Comparison of ENCODE assay signal across 8 cellular contexts in the genomic region with DNA sequence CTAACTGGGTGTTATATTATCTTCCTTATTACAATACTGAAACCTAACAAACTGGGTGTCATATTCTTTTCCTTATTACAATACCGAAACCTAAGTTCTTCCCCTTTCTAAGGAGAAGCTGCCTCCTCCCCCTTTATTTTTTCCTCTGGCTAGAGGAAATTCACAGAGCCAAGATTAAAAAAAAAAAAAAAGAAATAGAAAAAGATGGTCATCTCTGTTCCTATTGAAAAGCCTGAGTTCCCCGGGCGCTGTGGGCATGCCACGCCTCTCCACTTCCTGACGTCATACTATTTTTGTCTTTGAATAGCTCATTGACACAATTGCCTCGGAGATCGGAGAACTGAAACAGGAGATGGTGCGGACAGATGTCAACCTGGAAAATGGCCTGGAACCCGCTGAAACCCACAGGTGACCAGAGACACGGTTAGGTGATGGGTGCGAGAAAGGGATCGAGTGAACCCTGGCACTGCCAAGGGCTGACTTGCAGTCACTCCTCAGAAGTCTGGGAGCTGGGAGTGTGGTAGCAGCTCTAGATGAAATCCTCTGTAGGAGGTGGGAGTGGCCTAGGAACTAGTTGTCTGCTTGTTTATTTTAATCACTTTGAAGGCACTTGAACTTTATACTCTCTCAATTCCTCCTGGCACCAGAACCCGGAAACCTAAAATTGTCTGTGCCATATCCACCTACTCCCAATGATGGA.
DNase-seq lines count a peak whose midpoint lies in the region; ATAC-seq and TF ChIP-seq lines count a peak whose summit lies in the region.

No MANE protein-coding gene starts in this region.

- peaks cover 38 to 57% (median 40%) of the 10 kb centered on the region in 3 donors for H3K4me1 Mint-ChIP-seq in naive B cell
- peaks cover 25% of the 10 kb centered on the region for H3K4me1 Mint-ChIP-seq in activated CD4-positive, alpha-beta memory T cell treated with anti-CD3 and anti-CD28 coated beads for 36 hours (ENCODE audit: low read depth)

- intact Hi-C loops in activated CD4-positive, alpha-beta memory T cell treated with anti-CD3 and anti-CD28 coated beads for 36 hours (cut with micrococcal nuclease) = no loop called here

- H3K27me3 Mint-ChIP-seq in naive B cell = no peaks in the 10 kb centered on the region
- H3K27me3 Mint-ChIP-seq in activated CD4-positive, alpha-beta memory T cell treated with anti-CD3 and anti-CD28 coated beads for 36 hours = peaks cover 14% of the 10 kb centered on the region

- POLR2A ChIA-PET in activated CD4-positive, alpha-beta memory T cell treated with anti-CD3 and anti-CD28 coated beads for 36 hours (lab: Charles Lee) = no interaction called here

- H3K4me3 Mint-ChIP-seq in naive B cell = peak overlapping the region; percentile 67 to 89 (median 80)
- no peak overlapping the region for H3K4me3 Mint-ChIP-seq in activated CD4-positive, alpha-beta memory T cell treated with anti-CD3 and anti-CD28 coated beads for 36 hours

- no peak overlapping the region for H3K4me2 ChIP-seq in osteoblast (ENCODE audit: insufficient read depth, low read length)

- peak overlapping the region; percentile 65 to 66 for H3K4me3 ChIP-seq in duodenal mucosa (ENCODE audit: low read depth in 1 of 2, low read length in 2 of 2)
- no peak overlapping the region for H3K4me3 ChIP-seq in osteoblast (ENCODE audit: insufficient read depth, low read length)

- DNase-seq in DMS79 (lab: John Stamatoyannopoulos, UW) (peak; percentile 68), NCI-H2196 (lab: John Stamatoyannopoulos, UW; ENCODE audit: unreplicated experiment) (peak; percentile 79), naive B cell (peak; percentile 65), mesenteric fat pad (ENCODE audit: low spot score) (no peak), osteoblast (ENCODE audit: insufficient read length, low spot score, missing footprints) (no peak)
- DNase-seq in activated CD4-positive, alpha-beta memory T cell treated with anti-CD3 and anti-CD28 coated beads for 36 hours = no peak

- H3K9me3 ChIP-seq in duodenal mucosa (ENCODE audit: control insufficient read depth in 1 of 2, low read length in 2 of 2) (no peaks in the 10 kb centered on the region), osteoblast (ENCODE audit: low read depth, low read length) (no peaks in the 10 kb centered on the region)

- TF ChIP-seq CTCF in osteoblast (IDR thresholded peaks at IDR 0.05; ENCODE audit: extremely low read depth, low read depth, low read length) = no peak

- H4K20me1 ChIP-seq in osteoblast (ENCODE audit: insufficient read depth, low read length) = no peaks in the 10 kb centered on the region

- CTCF ChIA-PET in activated CD4-positive, alpha-beta memory T cell treated with anti-CD3 and anti-CD28 coated beads for 36 hours (lab: Charles Lee) = no interaction called here

- no peaks in the 10 kb centered on the region for H3K9me3 Mint-ChIP-seq in naive B cell
- no peaks in the 10 kb centered on the region for H3K9me3 Mint-ChIP-seq in activated CD4-positive, alpha-beta memory T cell treated with anti-CD3 and anti-CD28 coated beads for 36 hours

- peak; percentile 69 to 75 for ATAC-seq in naive B cell (ENCODE audit: low read depth in 2 of 2)
- no peak for ATAC-seq in HG02610 (IDR thresholded peaks at IDR 0.05; ENCODE audit: unreplicated experiment)

- peaks cover 49 to 56% of the 10 kb centered on the region in 2 donors for H3K4me1 ChIP-seq in duodenal mucosa (ENCODE audit: control insufficient read depth in 1 of 2, insufficient read depth in 2 of 2, low read length in 2 of 2)
- no peaks in the 10 kb centered on the region for H3K4me1 ChIP-seq in osteoblast (ENCODE audit: insufficient read depth, low read length)

- no peaks in the 10 kb centered on the region for H3K36me3 Mint-ChIP-seq in naive B cell
- no peaks in the 10 kb centered on the region for H3K36me3 Mint-ChIP-seq in activated CD4-positive, alpha-beta memory T cell treated with anti-CD3 and anti-CD28 coated beads for 36 hours

- no peak overlapping the region for H2AFZ ChIP-seq in osteoblast (ENCODE audit: low read length)

- H3K36me3 ChIP-seq in duodenal mucosa (ENCODE audit: control insufficient read depth in 1 of 2, insufficient read depth in 2 of 2, low read length in 2 of 2) (peaks cover 0 to 16% of the 10 kb centered on the region in 2 donors), osteoblast (ENCODE audit: insufficient read depth, low read length) (no peaks in the 10 kb centered on the region)

- peak overlapping the region; percentile 80 to 96 (median 90) for H3K27ac Mint-ChIP-seq in naive B cell
- no peak overlapping the region for H3K27ac Mint-ChIP-seq in activated CD4-positive, alpha-beta memory T cell treated with anti-CD3 and anti-CD28 coated beads for 36 hours

- peak overlapping the region; percentile 55 for H3K27ac ChIP-seq in duodenal mucosa (ENCODE audit: low read depth, low read length)
- no peak overlapping the region for H3K27ac ChIP-seq in osteoblast (ENCODE audit: low read depth, low read length)

- H3K27me3 ChIP-seq in duodenal mucosa (ENCODE audit: control insufficient read depth in 1 of 2, insufficient read depth in 2 of 2, low read length in 2 of 2) = no peaks in the 10 kb centered on the region
- no peaks in the 10 kb centered on the region for H3K27me3 ChIP-seq in osteoblast (ENCODE audit: insufficient read depth, low read length)

- H3K9ac ChIP-seq in duodenal mucosa (ENCODE audit: low read depth in 1 of 2, low read length in 2 of 2) = peak overlapping the region; percentile 34 to 44

- no peaks in the 10 kb centered on the region for H3K79me2 ChIP-seq in osteoblast (ENCODE audit: insufficient read depth, low read length)

Comparison
In these comparisons a context has a peak if more than half of its experiments do, and no peak if none do; other contexts are left out.
1. DNase-seq: peak in DMS79 (single experiment), NCI-H2196 (single experiment) and naive B cell (single experiment); none in mesenteric fat pad (single experiment), activated CD4-positive, alpha-beta memory T cell treated with anti-CD3 and anti-CD28 coated beads for 36 hours (single experiment) and osteoblast (single experiment).